Comparison of ENCODE assay signal across 14 cellular contexts in the genomic region with DNA sequence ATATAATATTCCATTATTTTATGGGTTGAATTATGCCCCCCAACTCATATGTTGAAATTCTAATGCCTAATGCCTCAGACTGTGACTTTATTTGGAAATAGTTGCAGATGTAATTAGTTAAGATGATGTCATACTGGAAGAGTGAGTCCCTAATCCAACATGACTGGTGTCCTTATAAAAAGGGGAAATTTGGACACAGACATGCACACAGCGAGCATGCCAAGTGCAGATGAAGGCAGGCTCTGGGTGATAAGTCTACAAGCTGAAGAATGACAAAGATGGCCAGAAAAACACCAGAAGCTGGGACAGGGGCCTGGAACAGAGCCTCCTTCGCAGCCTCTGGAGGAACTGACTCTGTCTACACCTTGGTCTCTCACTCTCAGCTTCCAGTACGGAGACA. TPM values are rescaled to one million over a fixed set of nuclear protein-coding genes. Genes with fewer than 3 reads are reported as not detected.
DNase-seq lines count a peak whose midpoint lies in the region; ATAC-seq and TF ChIP-seq lines count a peak whose summit lies in the region.
"Had no signal": no experiment of that assay in that cellular context is flagged by ENCODE, and none has a peak within 500 bp of the region (broad histone marks: within the 10 kb centered on the region; RNA-seq: fewer than 3 reads in every experiment).

No MANE protein-coding gene starts in this region.

- no peaks in the 10 kb centered on the region for H3K9me3 ChIP-seq in effector memory CD4-positive, alpha-beta T cell (ENCODE audit: control insufficient read depth, low read length)
- H3K9me3 ChIP-seq: BE2C, HAP-1 had no signal

- TF ChIP-seq CTCF in coronary artery (IDR thresholded peaks at IDR 0.05): no peak

- intact Hi-C loops in left ventricle myocardium superior (cut with micrococcal nuclease) (no loop called here), cardiac septum (cut with DNase I) (no loop called here)

- ATAC-seq in left ventricle myocardium superior: peak; percentile 36

- no peaks in the 10 kb centered on the region for H3K36me3 ChIP-seq in effector memory CD4-positive, alpha-beta T cell (ENCODE audit: control insufficient read depth, insufficient read depth, low read length)
- H3K36me3 ChIP-seq: BE2C, HAP-1 had no signal

- DNase-seq in left ventricle myocardium superior (no peak), cardiac septum (ENCODE audit: low spot score) (no peak), MV-4-11 (lab: John Stamatoyannopoulos, UW) (peak; percentile 15), coronary artery (ENCODE audit: low spot score) (peak; percentile 22), ureter (ENCODE audit: low spot score) (peak; percentile 25), NCI-H774 (lab: John Stamatoyannopoulos, UW) (no peak)
- no peak for DNase-seq in effector memory CD4-positive, alpha-beta T cell
- DNase-seq: BE2C; CD4-positive, alpha-beta memory T cell; DMS79; EL; HFFc6 had no signal

- H3K27me3 ChIP-seq in effector memory CD4-positive, alpha-beta T cell (replicated peaks; ENCODE audit: control insufficient read depth, insufficient read depth, low read length, poor library complexity, severe bottlenecking): no peaks in the 10 kb centered on the region
- H3K27me3 ChIP-seq: BE2C had no signal

- H3K4me3 ChIP-seq in coronary artery: no peak overlapping the region
- H3K4me3 ChIP-seq in effector memory CD4-positive, alpha-beta T cell (ENCODE audit: insufficient read depth, low read depth, low read length, poor library complexity, severe bottlenecking): no peak overlapping the region
- H3K4me3 ChIP-seq: HAP-1 had no signal

- H3K4me1 ChIP-seq in effector memory CD4-positive, alpha-beta T cell (ENCODE audit: control insufficient read depth, insufficient read depth, low read length, poor library complexity, severe bottlenecking): no peaks in the 10 kb centered on the region
- H3K4me1 ChIP-seq: BE2C, HAP-1 had no signal

- H3K27ac ChIP-seq in coronary artery: peak overlapping the region in 1 of 2 donors; percentile 1
- no peak overlapping the region for H3K27ac ChIP-seq in effector memory CD4-positive, alpha-beta T cell (ENCODE audit: insufficient read depth, low read length, poor library complexity, severe bottlenecking)
- H3K27ac ChIP-seq: C4-2B had no signal

RNA-seq across cellular contexts. Expression of gene ASAP2, which starts 10.0 kb away (rescaled TPM):
- total RNA-seq in left ventricle myocardium superior (10.1 TPM), cardiac septum (11.8 TPM), ureter (42.1 TPM)
- total RNA-seq: CD4-positive, alpha-beta memory T cell had no signal

Comparison
In these comparisons a context has a peak if more than half of its experiments do, and no peak if none do; other contexts are left out.
1. DNase-seq: peak in MV-4-11 (single experiment), coronary artery (single experiment) and ureter (single experiment); none in left ventricle myocardium superior (single experiment), cardiac septum (single experiment), NCI-H774 (single experiment) and effector memory CD4-positive, alpha-beta T cell (0 of 3).